Comparison of ENCODE assay signal across 10 cellular contexts in the genomic region with DNA sequence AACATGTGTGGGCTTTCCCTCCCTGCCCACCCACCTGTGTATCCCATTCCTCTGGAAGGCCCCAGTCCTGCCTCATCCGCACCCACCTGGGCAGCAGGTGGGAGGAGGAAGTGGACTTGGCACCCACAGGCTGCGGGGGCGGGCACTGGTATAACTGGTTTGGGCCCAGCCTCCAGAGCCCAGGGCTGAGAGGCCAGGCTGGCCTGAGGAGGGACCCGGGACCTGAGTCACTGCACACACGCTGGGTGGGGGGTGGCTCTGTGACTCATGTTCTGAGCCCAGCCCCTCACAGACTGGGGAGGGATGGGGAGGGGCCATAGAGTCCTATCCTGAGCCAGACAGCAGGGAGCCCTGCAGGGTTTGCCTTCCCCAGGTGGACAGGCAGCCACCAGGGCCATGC. TPM values are rescaled to one million over a fixed set of nuclear protein-coding genes. Genes with fewer than 3 reads are reported as not detected.
DNase-seq lines count a peak whose midpoint lies in the region; ATAC-seq and TF ChIP-seq lines count a peak whose summit lies in the region.
"Had no signal": no experiment of that assay in that cellular context is flagged by ENCODE, and none has a peak within 500 bp of the region (broad histone marks: within the 10 kb centered on the region; RNA-seq: fewer than 3 reads in every experiment).

No MANE protein-coding gene starts in this region.

- H3K79me2 ChIP-seq in osteoblast (ENCODE audit: insufficient read depth, low read length): no peaks in the 10 kb centered on the region

- DNase-seq in DMS53 (lab: John Stamatoyannopoulos, UW): peak; percentile 99
- DNase-seq in NCI-H69 (lab: John Stamatoyannopoulos, UW): peak; percentile 54
- DNase-seq in epithelial cell of prostate (ENCODE audit: low read depth, low spot score): peak; percentile 93
- peak; percentile 100 for DNase-seq in osteoblast (ENCODE audit: insufficient read length, low spot score, missing footprints)
- DNase-seq in OCI-M2 (lab: John Stamatoyannopoulos, UW; ENCODE audit: unreplicated experiment): no peak
- no peak for DNase-seq in NCI-H82 treated with DMSO at 0.1 percent for 48 hours (lab: John Stamatoyannopoulos, UW; ENCODE audit: unreplicated experiment)
- DNase-seq in foreskin melanocyte: no peak
- DNase-seq: activated B cell treated with CpG ODN at 0.5 μM for 24 hours; stimulated activated CD4-positive, alpha-beta T cell treated with anti-CD3 and anti-CD28 coated beads, Interleukin-2, amount 100 ng/mL, for 48 hours had no signal

- ATAC-seq in HG03025 (IDR thresholded peaks at IDR 0.05; ENCODE audit: low FRiP score, unreplicated experiment): no peak

- no peak overlapping the region for H3K4me3 ChIP-seq in osteoblast (ENCODE audit: insufficient read depth, low read length)

- no peaks in the 10 kb centered on the region for H3K27me3 ChIP-seq in osteoblast (ENCODE audit: insufficient read depth, low read length)

- no peak for TF ChIP-seq CTCF in osteoblast (IDR thresholded peaks at IDR 0.05; ENCODE audit: extremely low read depth, low read depth, low read length)

- H3K36me3 ChIP-seq in osteoblast (ENCODE audit: insufficient read depth, low read length): no peaks in the 10 kb centered on the region

- H3K4me2 ChIP-seq in osteoblast (ENCODE audit: insufficient read depth, low read length): peak overlapping the region; percentile 45

- H3K27ac ChIP-seq in epithelial cell of prostate: peak overlapping the region; percentile 97
- H3K27ac ChIP-seq in osteoblast (ENCODE audit: low read depth, low read length): peak overlapping the region; percentile 37

- no peaks in the 10 kb centered on the region for H3K9me3 ChIP-seq in osteoblast (ENCODE audit: low read depth, low read length)

- H4K20me1 ChIP-seq in osteoblast (ENCODE audit: insufficient read depth, low read length): peaks cover 5% of the 10 kb centered on the region

- peaks cover 17% of the 10 kb centered on the region for H3K4me1 ChIP-seq in osteoblast (ENCODE audit: insufficient read depth, low read length)

- no peak overlapping the region for H2AFZ ChIP-seq in osteoblast (ENCODE audit: low read length)

RNA-seq across cellular contexts. Expression of a gene that starts 16.7 kb away (rescaled TPM):
- total RNA-seq in osteoblast: 2.5 and 3.8 TPM in 2 replicates

RNA-seq across cellular contexts. Expression of a gene that starts 26.9 kb away (rescaled TPM):
- total RNA-seq in osteoblast: 10.9 and 13.3 TPM in 2 replicates

Comparison
In these comparisons a context has a peak if more than half of its experiments do, and no peak if none do; other contexts are left out.
1. DNase-seq: peak in DMS53 (single experiment), NCI-H69 (single experiment), epithelial cell of prostate (single experiment) and osteoblast (single experiment); none in OCI-M2 (single experiment), NCI-H82 treated with DMSO at 0.1 percent for 48 hours (single experiment) and foreskin melanocyte (single experiment).